In genomic region chr12:124599074-124599999, GRCh38 we compare ENCODE assay signal across 3 cellular contexts.
TF ChIP-seq lines count a peak whose summit lies in the region.

No MANE protein-coding gene starts in this region.

TF ChIP-seq in SK-N-SH, 30 proteins besides CTCF, POLR2A, EP300 and RAD21 (continued from another document):
- TF ChIP-seq PBX3 (IDR thresholded peaks at IDR 0.05) (no peak), IRF3 (IDR thresholded peaks at IDR 0.05; ENCODE audit: low read depth, low read length) (no peak), POLR2AphosphoS5 (IDR thresholded peaks at IDR 0.05; ENCODE audit: low read depth, low read length) (no peak), NRF1 (IDR thresholded peaks at IDR 0.05; ENCODE audit: low read depth, low read length) (no peak), MXI1 (IDR thresholded peaks at IDR 0.05; ENCODE audit: low read depth, low read length) (no peak), MAX (IDR thresholded peaks at IDR 0.05; ENCODE audit: low read depth) (no peak), FOSL2 (IDR thresholded peaks at IDR 0.05; ENCODE audit: borderline replicate concordance, low read depth) (no peak), GATA2 (CRISPR knock-in tag; IDR thresholded peaks at IDR 0.05) (no peak), YY1 (IDR thresholded peaks at IDR 0.05; ENCODE audit: low read depth) (no peak), USF2 (IDR thresholded peaks at IDR 0.05; ENCODE audit: borderline replicate concordance, low read depth, low read length) (no peak), RXRA (IDR thresholded peaks at IDR 0.05; ENCODE audit: borderline replicate concordance, low read depth) (no peak), USF1 (IDR thresholded peaks at IDR 0.05; ENCODE audit: borderline replicate concordance, low read depth) (no peak), ELF1 (IDR thresholded peaks at IDR 0.05) (no peak)

TF ChIP-seq in SK-N-SH treated with all-trans-retinoic acid at 6 μM for 48 hours, 23 proteins besides CTCF, POLR2A, EP300 and RAD21 (continued from another document):
- no peak for TF ChIP-seq ZC3H10 (CRISPR knock-in tag; IDR thresholded peaks at IDR 0.05)
- no peak for TF ChIP-seq CSRNP3 (CRISPR knock-in tag; IDR thresholded peaks at IDR 0.05)
- no peak for TF ChIP-seq ARNTL (CRISPR knock-in tag; IDR thresholded peaks at IDR 0.05; ENCODE audit: borderline replicate concordance, low read depth)
- no peak for TF ChIP-seq ZNF565 (CRISPR knock-in tag; conservative IDR thresholded peaks at IDR 0.05; ENCODE audit: low read depth)
- TF ChIP-seq CREB5 (CRISPR knock-in tag; IDR thresholded peaks at IDR 0.05; ENCODE audit: low read depth), result no peak
- TF ChIP-seq TCF4 (CRISPR knock-in tag; IDR thresholded peaks at IDR 0.05; ENCODE audit: borderline replicate concordance), result no peak
- TF ChIP-seq PATZ1 (CRISPR knock-in tag; IDR thresholded peaks at IDR 0.05; ENCODE audit: borderline replicate concordance), result no peak

TF ChIP-seq in HepG2, 621 proteins besides CTCF, POLR2A, EP300 and RAD21 (continued from another document):
- no peak for TF ChIP-seq MNT (IDR thresholded peaks at IDR 0.05)
- TF ChIP-seq ZNF782 (CRISPR knock-in tag; IDR thresholded peaks at IDR 0.05; ENCODE audit: borderline replicate concordance), result no peak
- TF ChIP-seq ZBTB42 (CRISPR knock-in tag; IDR thresholded peaks at IDR 0.05), result no peak
- TF ChIP-seq DDIT3 (CRISPR knock-in tag; IDR thresholded peaks at IDR 0.05), result no peak
- TF ChIP-seq NFE2 (CRISPR knock-in tag; IDR thresholded peaks at IDR 0.05), result no peak
- no peak for TF ChIP-seq ZNF773 (CRISPR knock-in tag; IDR thresholded peaks at IDR 0.05; ENCODE audit: borderline replicate concordance)
- no peak for TF ChIP-seq REXO4 (CRISPR knock-in tag; IDR thresholded peaks at IDR 0.05; ENCODE audit: borderline replicate concordance)
- no peak for TF ChIP-seq KAT7 (CRISPR knock-in tag; IDR thresholded peaks at IDR 0.05; ENCODE audit: borderline replicate concordance)
